In the genomic region with DNA sequence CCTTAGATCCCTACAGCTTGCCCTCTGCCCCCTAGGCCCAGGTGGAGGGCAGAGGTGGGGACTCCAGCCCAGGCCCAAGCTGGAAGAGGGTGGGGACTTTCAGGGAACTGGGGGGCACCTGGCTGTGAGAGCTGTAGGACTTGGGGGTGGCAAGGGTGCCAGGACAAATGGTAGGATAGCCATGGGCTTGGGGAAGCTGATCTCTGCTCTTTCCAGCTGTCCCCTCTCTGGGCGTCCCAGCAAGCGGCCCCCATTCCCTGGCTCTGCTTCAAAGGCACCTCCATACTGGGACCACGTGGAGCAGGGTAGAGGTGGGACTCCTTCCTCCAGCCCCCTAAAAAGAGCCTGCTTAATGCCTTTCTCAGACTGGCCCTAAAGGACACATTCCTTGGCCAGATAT, we compare ENCODE assay signal across 8 cellular contexts. TPM values are rescaled to one million over a fixed set of nuclear protein-coding genes. Genes with fewer than 3 reads are reported as not detected.
A peak's percentile ranks its signal among the peaks of the same experiment; 100 is the strongest.
DNase-seq lines count a peak whose midpoint lies in the region; ATAC-seq and TF ChIP-seq lines count a peak whose summit lies in the region.
"Had no signal": no experiment of that assay in that cellular context is flagged by ENCODE, and none has a peak within 500 bp of the region (broad histone marks: within the 10 kb centered on the region; RNA-seq: fewer than 3 reads in every experiment).

No MANE protein-coding gene starts in this region.

- POLR2A ChIA-PET in HCT116 (lab: Charles Lee): no interaction called here

- H4K8ac ChIP-seq in mesenchymal stem cell (ENCODE audit: low read length): no peak overlapping the region

- peaks cover 11% of the 10 kb centered on the region; the same call in 1 of the 2 replicates for H3K79me2 ChIP-seq in HCT116 (ENCODE audit: insufficient read depth, low read length)

- intact Hi-C loops in HCT116 (cut with micrococcal nuclease): loop anchor here (2.0 kb wide), 1 partner anchor 31 kb away; no protein-coding TSS in a partner anchor

- peak overlapping the region; percentile 65 to 84; a peak in 3 of 4 replicates for H3K4me3 ChIP-seq in HCT116 (replicated peaks in 1 of 2; ENCODE audit: low read depth in 1 of 2, low read length in 2 of 2)
- H3K4me3 ChIP-seq in mesenchymal stem cell (ENCODE audit: insufficient read depth in 1 of 2, low read depth in 1 of 2, low read length in 2 of 2): peak overlapping the region in 1 of 2 experiments; percentile 61
- H3K4me3 ChIP-seq: MG63 had no signal

- no peak overlapping the region for H3K14ac ChIP-seq in mesenchymal stem cell (ENCODE audit: low read length in 2 of 2)

- no peak overlapping the region for H2BK15ac ChIP-seq in mesenchymal stem cell (ENCODE audit: low read depth, poor library complexity, severe bottlenecking)

- no peak for ATAC-seq in HCT116

- H2BK120ac ChIP-seq in mesenchymal stem cell (ENCODE audit: low read depth, low read length): no peak overlapping the region

- BruUV-seq in HCT116 (replicated peaks; lab: Mats Ljungman, UMichigan): no TSS peak

- H2AK5ac ChIP-seq in mesenchymal stem cell (ENCODE audit: low read length, severe bottlenecking): no peak overlapping the region

- H2AFZ ChIP-seq in HCT116 (ENCODE audit: low read depth, low read length, poor library complexity, severe bottlenecking) (no peak overlapping the region), mesenchymal stem cell (ENCODE audit: low read depth, low read length) (no peak overlapping the region)

- no peak for TF ChIP-seq POLR2A in HCT116 (IDR thresholded peaks at IDR 0.05; ENCODE audit: borderline replicate concordance, extremely low read depth, insufficient read depth, insufficient read length)

- CTCF ChIA-PET in HCT116 (lab: Charles Lee): no interaction called here

- no peak overlapping the region for H2BK5ac ChIP-seq in mesenchymal stem cell (ENCODE audit: low read depth, low read length, poor library complexity, severe bottlenecking)

- WGBS in mesenchymal stem cell: 98% methylated on average over 3 of the region's 3 CpGs

- H3K79me1 ChIP-seq in mesenchymal stem cell (replicated peaks; ENCODE audit: low read length, poor library complexity, severe bottlenecking): peaks cover 5% of the 10 kb centered on the region

- no peak for TF ChIP-seq CTCF in HCT116 (IDR thresholded peaks at IDR 0.05 in 2 of 3, conservative IDR thresholded peaks at IDR 0.05 in 1 of 3; ENCODE audit: borderline replicate concordance in 1 of 3, insufficient read depth in 1 of 3, low read depth in 2 of 3, low read length in 2 of 3)

- RAD21 ChIA-PET in HCT116 (lab: Charles Lee; ENCODE audit: low non-redundant PET in 1 of 2, low total read pairs in 2 of 2, uncharacterized antibody in 2 of 2, unreplicated experiment in 2 of 2): no interaction called here

- no peak for TF ChIP-seq RAD21 in HCT116 (IDR thresholded peaks at IDR 0.05; ENCODE audit: low read depth)

- H3K9me2 ChIP-seq in HCT116 (ENCODE audit: insufficient read depth): no peaks in the 10 kb centered on the region

- no peak overlapping the region for H2BK12ac ChIP-seq in mesenchymal stem cell (ENCODE audit: low read length in 2 of 2)

- H3K27me3 ChIP-seq in HCT116 (ENCODE audit: insufficient read depth, low read length) (no peaks in the 10 kb centered on the region), mesenchymal stem cell (ENCODE audit: control insufficient read depth in 1 of 2, insufficient read depth in 1 of 2, low read length in 2 of 2) (no peaks in the 10 kb centered on the region)
- H3K27me3 ChIP-seq: MG63 had no signal

- no peaks in the 10 kb centered on the region for H3K9me3 ChIP-seq in HCT116 (ENCODE audit: control insufficient read depth in 1 of 2, insufficient read depth in 1 of 2, low read depth in 1 of 2, low read length in 2 of 2)
- no peaks in the 10 kb centered on the region for H3K9me3 ChIP-seq in mesenchymal stem cell (ENCODE audit: control insufficient read depth, low read length)
- H3K9me3 ChIP-seq: MG63 had no signal

- DNase-seq in HCT116 (ENCODE audit: low read depth, low spot score) (no peak), mesenchymal stem cell (no peak), substantia nigra (lab: John Stamatoyannopoulos, UW) (no peak), SW480 (ENCODE audit: low spot score) (no peak), COLO829 (ENCODE audit: low spot score) (no peak), NCI-H524 (lab: John Stamatoyannopoulos, UW) (no peak)

- no peak overlapping the region for H4K91ac ChIP-seq in mesenchymal stem cell (ENCODE audit: low read length)

- H3K27ac ChIP-seq in HCT116 (ENCODE audit: low read depth, low read length) (peak overlapping the region; percentile 99; the same call in 1 of the 2 replicates), angular gyrus (ENCODE audit: low read depth, low read length) (peak overlapping the region; percentile 70), mesenchymal stem cell (ENCODE audit: low read length, poor library complexity, severe bottlenecking) (no peak overlapping the region), substantia nigra (ENCODE audit: low read depth, low read length, poor library complexity, severe bottlenecking) (peak overlapping the region; percentile 74)

- H3K18ac ChIP-seq in mesenchymal stem cell (ENCODE audit: low read depth in 1 of 2, low read length in 2 of 2): no peak overlapping the region

- H3K23ac ChIP-seq in mesenchymal stem cell (ENCODE audit: low read length in 2 of 2): no peak overlapping the region

- H4K20me1 ChIP-seq in HCT116 (ENCODE audit: insufficient read depth): no peaks in the 10 kb centered on the region

- no peak overlapping the region for H3K4ac ChIP-seq in mesenchymal stem cell (ENCODE audit: low read depth in 1 of 2, low read length in 2 of 2)

- peak overlapping the region; percentile 99 for H3K4me2 ChIP-seq in HCT116 (ENCODE audit: low read length)
- no peak overlapping the region for H3K4me2 ChIP-seq in mesenchymal stem cell (ENCODE audit: low read length, poor library complexity, severe bottlenecking)

- no peak overlapping the region; the same call in 1 of the 2 replicates for H3K9ac ChIP-seq in HCT116 (ENCODE audit: low read length)
- peak overlapping the region; percentile 41 for H3K9ac ChIP-seq in mesenchymal stem cell (ENCODE audit: low read length)

- peaks cover 0 to 11% of the 10 kb centered on the region in 2 experiments; a peak in 1 of 4 replicates for H3K36me3 ChIP-seq in HCT116 (ENCODE audit: control insufficient read depth in 1 of 2, insufficient read depth in 2 of 2, low read length in 2 of 2)
- H3K36me3 ChIP-seq in mesenchymal stem cell (ENCODE audit: control insufficient read depth in 1 of 2, insufficient read depth in 2 of 2, low read depth in 1 of 2, low read length in 2 of 2): peaks cover 25 to 31% of the 10 kb centered on the region in 2 experiments

- H3K4me1 ChIP-seq in HCT116 (ENCODE audit: control insufficient read depth in 1 of 2, insufficient read depth in 2 of 2, low read length in 2 of 2) (peaks cover 9 to 22% of the 10 kb centered on the region in 2 experiments; a peak in 3 of 4 replicates), mesenchymal stem cell (ENCODE audit: control insufficient read depth, insufficient read depth, low read depth, low read length) (peaks cover 33% of the 10 kb centered on the region)

TF ChIP-seq in HCT116, 20 proteins besides CTCF, POLR2A, EP300 and RAD21:
- no peak for TF ChIP-seq SIN3A (IDR thresholded peaks at IDR 0.05; ENCODE audit: low read depth)
- no peak for TF ChIP-seq YY1 (IDR thresholded peaks at IDR 0.05; ENCODE audit: extremely low read depth, insufficient replicate concordance, low read depth, low read length)
- no peak for TF ChIP-seq POLR2AphosphoS5 (IDR thresholded peaks at IDR 0.05; ENCODE audit: low read depth, low read length)
- TF ChIP-seq, protein P1, sequence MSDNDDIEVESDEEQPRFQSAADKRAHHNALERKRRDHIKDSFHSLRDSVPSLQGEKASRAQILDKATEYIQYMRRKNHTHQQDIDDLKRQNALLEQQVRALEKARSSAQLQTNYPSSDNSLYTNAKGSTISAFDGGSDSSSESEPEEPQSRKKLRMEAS (IDR thresholded peaks at IDR 0.05): no peak
- no peak for TF ChIP-seq ZNF274 (IDR thresholded peaks at IDR 0.05; ENCODE audit: low read depth, low read length)
- TF ChIP-seq SRF (IDR thresholded peaks at IDR 0.05; ENCODE audit: low read depth): no peak
- no peak for TF ChIP-seq CBX3 (IDR thresholded peaks at IDR 0.05; ENCODE audit: low read depth)
- TF ChIP-seq SP1 (IDR thresholded peaks at IDR 0.05; ENCODE audit: low read depth): no peak
- TF ChIP-seq, protein P2, sequence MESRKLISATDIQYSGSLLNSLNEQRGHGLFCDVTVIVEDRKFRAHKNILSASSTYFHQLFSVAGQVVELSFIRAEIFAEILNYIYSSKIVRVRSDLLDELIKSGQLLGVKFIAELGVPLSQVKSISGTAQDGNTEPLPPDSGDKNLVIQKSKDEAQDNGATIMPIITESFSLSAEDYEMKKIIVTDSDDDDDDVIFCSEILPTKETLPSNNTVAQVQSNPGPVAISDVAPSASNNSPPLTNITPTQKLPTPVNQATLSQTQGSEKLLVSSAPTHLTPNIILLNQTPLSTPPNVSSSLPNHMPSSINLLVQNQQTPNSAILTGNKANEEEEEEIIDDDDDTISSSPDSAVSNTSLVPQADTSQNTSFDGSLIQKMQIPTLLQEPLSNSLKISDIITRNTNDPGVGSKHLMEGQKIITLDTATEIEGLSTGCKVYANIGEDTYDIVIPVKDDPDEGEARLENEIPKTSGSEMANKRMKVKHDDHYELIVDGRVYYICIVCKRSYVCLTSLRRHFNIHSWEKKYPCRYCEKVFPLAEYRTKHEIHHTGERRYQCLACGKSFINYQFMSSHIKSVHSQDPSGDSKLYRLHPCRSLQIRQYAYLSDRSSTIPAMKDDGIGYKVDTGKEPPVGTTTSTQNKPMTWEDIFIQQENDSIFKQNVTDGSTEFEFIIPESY (IDR thresholded peaks at IDR 0.05; ENCODE audit: extremely low read depth, insufficient replicate concordance, low read length): no peak

RNA-seq across cellular contexts. Expression of a gene that starts 0.4 kb away (rescaled TPM):
- total RNA-seq in HCT116 (2021; ENCODE audit: unreplicated experiment): 5.0 TPM
- polyA plus RNA-seq in HCT116 (2012): 0.85 and 1.5 TPM in 2 replicates
- 0.22 TPM for polyA plus RNA-seq in mesenchymal stem cell (2013, experiment 1 of 2)
- 0.29 TPM for polyA plus RNA-seq in mesenchymal stem cell (2013, experiment 2 of 2)

RNA-seq across cellular contexts. Expression of a gene that starts 12.5 kb away (rescaled TPM):
- 148 TPM for total RNA-seq in HCT116 (2021; ENCODE audit: unreplicated experiment)
- 85.4 and 95.3 TPM in 2 replicates for polyA plus RNA-seq in HCT116 (2012)
- polyA plus RNA-seq in mesenchymal stem cell (2013, experiment 1 of 2): 182 TPM
- 176 TPM for polyA plus RNA-seq in mesenchymal stem cell (2013, experiment 2 of 2)

RNA-seq across cellular contexts. Expression of a gene that starts 26.5 kb away (rescaled TPM):
- total RNA-seq in HCT116 (2021; ENCODE audit: unreplicated experiment): 299 TPM
- 298 and 317 TPM in 2 replicates for polyA plus RNA-seq in HCT116 (2012)
- polyA plus RNA-seq in mesenchymal stem cell (2013, experiment 1 of 2): 544 TPM
- polyA plus RNA-seq in mesenchymal stem cell (2013, experiment 2 of 2): 553 TPM
